Comparison of ENCODE assay signal across 8 cellular contexts in the genomic region with DNA sequence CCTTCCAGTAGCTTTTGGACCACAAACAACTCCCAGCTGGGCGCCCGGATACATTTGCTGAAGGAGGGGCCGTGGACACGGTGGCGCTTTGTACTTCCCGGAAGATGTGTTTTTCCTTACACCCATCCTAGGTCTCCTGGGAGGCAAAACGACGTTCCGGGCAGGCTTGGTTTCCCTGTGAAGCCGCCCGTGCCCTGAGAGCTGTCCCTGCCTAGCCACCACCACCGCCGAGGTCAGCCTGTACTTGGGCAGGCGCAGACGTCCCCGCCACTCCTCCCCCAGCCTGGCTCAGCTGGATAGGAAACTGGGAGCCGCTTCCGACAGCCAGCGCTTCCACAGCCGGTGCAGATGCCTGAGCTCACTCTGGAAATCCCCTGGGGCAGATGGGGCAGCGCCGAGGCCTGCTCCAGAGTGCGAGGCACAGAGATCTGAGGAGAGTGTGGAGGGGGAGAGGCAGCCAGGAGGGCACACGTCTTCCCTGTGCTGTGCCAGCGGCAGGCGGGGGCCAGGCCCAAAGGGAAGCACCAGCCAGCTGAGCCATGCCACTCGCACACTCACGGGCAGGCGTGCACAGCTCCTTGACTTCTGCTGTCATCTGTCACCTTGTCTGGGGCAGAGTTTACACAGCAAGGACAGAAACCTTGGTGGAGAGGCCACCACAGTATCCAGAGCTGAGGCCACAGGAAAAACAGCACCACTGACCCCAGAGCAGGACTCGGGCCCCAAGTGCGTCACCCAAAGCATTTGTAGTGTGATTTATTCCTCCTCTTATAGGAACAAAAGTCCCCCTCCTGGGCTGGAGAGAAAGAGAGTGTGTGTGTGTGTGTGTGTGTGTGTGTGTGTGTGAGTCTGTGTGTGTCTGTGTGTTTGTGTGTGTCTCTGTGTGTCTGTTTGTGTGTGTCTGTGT. TPM values are rescaled to one million over a fixed set of nuclear protein-coding genes. Genes with fewer than 3 reads are reported as not detected.
DNase-seq lines count a peak whose midpoint lies in the region; ATAC-seq, FAIRE-seq and TF ChIP-seq lines count a peak whose summit lies in the region.

No MANE protein-coding gene starts in this region.

- no peaks in the 10 kb centered on the region for H3K9me3 ChIP-seq in HUES48 (ENCODE audit: control insufficient read depth, insufficient read depth, low read length)

- CTCF ChIA-PET in activated CD8-positive, alpha-beta T cell treated with anti-CD3 and anti-CD28 coated beads for 36 hours (lab: Charles Lee), result interaction anchor here (1.2 to 4.7 kb wide), 7 partner anchors 9 to 194 kb away, joined by 3 to 20 read pairs (median 3); partner anchors contain the start of gene AANAT

- no peak for FAIRE-seq in frontal cortex (lab: Jason Lieb, UNC)

- peak overlapping the region; percentile 15 for H3K4me3 Mint-ChIP-seq in activated CD8-positive, alpha-beta T cell treated with anti-CD3 and anti-CD28 coated beads for 36 hours

- no peaks in the 10 kb centered on the region for H3K9me3 Mint-ChIP-seq in activated CD8-positive, alpha-beta T cell treated with anti-CD3 and anti-CD28 coated beads for 36 hours

- H3K4me1 Mint-ChIP-seq in activated CD8-positive, alpha-beta T cell treated with anti-CD3 and anti-CD28 coated beads for 36 hours (ENCODE audit: low read depth), result peaks cover 56% of the 10 kb centered on the region

- POLR2A ChIA-PET in activated CD8-positive, alpha-beta T cell treated with anti-CD3 and anti-CD28 coated beads for 36 hours (lab: Charles Lee), result interaction anchor here (0.9 to 4.3 kb wide), 3 partner anchors 8 to 60 kb away, joined by 3 to 16 read pairs (median 6); no protein-coding TSS in a partner anchor

- peak in 13 of 14 donors; percentile 28 to 78 (median 48) for DNase-seq in C1 segment of cervical spinal cord (lab: John Stamatoyannopoulos, UW)
- no peak for DNase-seq in activated CD8-positive, alpha-beta T cell treated with anti-CD3 and anti-CD28 coated beads for 36 hours
- peak; percentile 56 to 75 for DNase-seq in frontal cortex (ENCODE audit: low spot score in 2 of 2)
- peak in 46 of 56 donors; percentile 12 to 72 (median 46) for DNase-seq in nucleus accumbens (lab: John Stamatoyannopoulos, UW)
- no peak for DNase-seq in GM20000 (ENCODE audit: low spot score)
- DNase-seq in OCI-M2 (lab: John Stamatoyannopoulos, UW; ENCODE audit: unreplicated experiment), result no peak

- peaks cover 35% of the 10 kb centered on the region for H3K4me1 ChIP-seq in HUES48 (ENCODE audit: control insufficient read depth, insufficient read depth, low read length)

- no peaks in the 10 kb centered on the region for H3K27me3 ChIP-seq in HUES48 (ENCODE audit: control insufficient read depth, insufficient read depth, low read length)

- no peak overlapping the region for H3K27ac Mint-ChIP-seq in activated CD8-positive, alpha-beta T cell treated with anti-CD3 and anti-CD28 coated beads for 36 hours

- no peak overlapping the region for H3K9ac ChIP-seq in HUES48 (ENCODE audit: low read depth, low read length)

- H3K36me3 Mint-ChIP-seq in activated CD8-positive, alpha-beta T cell treated with anti-CD3 and anti-CD28 coated beads for 36 hours (ENCODE audit: low read depth), result no peaks in the 10 kb centered on the region

- ATAC-seq in activated CD8-positive, alpha-beta T cell treated with anti-CD3 and anti-CD28 coated beads for 36 hours, result no peak
- ATAC-seq in GM21381 (IDR thresholded peaks at IDR 0.05; ENCODE audit: unreplicated experiment), result no peak

- no peaks in the 10 kb centered on the region for H3K27me3 Mint-ChIP-seq in activated CD8-positive, alpha-beta T cell treated with anti-CD3 and anti-CD28 coated beads for 36 hours

- H3K27ac ChIP-seq in HUES48 (ENCODE audit: low read depth, low read length), result peak overlapping the region; percentile 42

- no peak for TF ChIP-seq CTCF in activated CD8-positive, alpha-beta T cell treated with anti-CD3 and anti-CD28 coated beads for 36 hours (IDR thresholded peaks at IDR 0.05)
- TF ChIP-seq CTCF in GM20000 (IDR thresholded peaks at IDR 0.05; ENCODE audit: extremely low read depth, missing control alignments), result no peak

- intact Hi-C loops in activated CD8-positive, alpha-beta T cell treated with anti-CD3 and anti-CD28 coated beads for 36 hours (cut with micrococcal nuclease), result no loop called here

- no peaks in the 10 kb centered on the region for H3K36me3 ChIP-seq in HUES48 (ENCODE audit: control insufficient read depth, insufficient read depth, low read length)

- no peak overlapping the region for H3K4me3 ChIP-seq in HUES48 (ENCODE audit: low read depth, low read length)

RNA-seq across cellular contexts. Expression of gene RHBDF2, which starts 3.0 kb away (rescaled TPM):
- total RNA-seq in activated CD8-positive, alpha-beta T cell treated with anti-CD3 and anti-CD28 coated beads for 36 hours, result 10 to 100 TPM; 19.9 to 20.4 TPM
- total RNA-seq in frontal cortex, result 1.6 TPM

RNA-seq across cellular contexts. Expression of gene AANAT, which starts 30.8 kb away (rescaled TPM):
- under 1 TPM in 1 of 2 experiments, not detected in 1; 0.34 TPM for total RNA-seq in activated CD8-positive, alpha-beta T cell treated with anti-CD3 and anti-CD28 coated beads for 36 hours
- not detected for total RNA-seq in frontal cortex

RNA-seq across cellular contexts. Expression of gene CYGB, which starts 39.3 kb away (rescaled TPM):
- under 1 TPM in 1 of 2 experiments, not detected in 1; 0.23 TPM for total RNA-seq in activated CD8-positive, alpha-beta T cell treated with anti-CD3 and anti-CD28 coated beads for 36 hours
- 3.3 TPM for total RNA-seq in frontal cortex

RNA-seq across cellular contexts. Expression of gene PRCD, which starts 41.6 kb away (rescaled TPM):
- not detected for total RNA-seq in activated CD8-positive, alpha-beta T cell treated with anti-CD3 and anti-CD28 coated beads for 36 hours
- total RNA-seq in frontal cortex, result 2.4 TPM

RNA-seq across cellular contexts. Expression of gene UBE2O, which starts 45.3 kb away (rescaled TPM):
- 10 to 100 TPM; 36.8 to 39.5 TPM for total RNA-seq in activated CD8-positive, alpha-beta T cell treated with anti-CD3 and anti-CD28 coated beads for 36 hours
- total RNA-seq in frontal cortex, result 37.5 TPM

Comparison
In these comparisons a context has a peak if more than half of its experiments do, and no peak if none do; other contexts are left out.
1. DNase-seq: peak in C1 segment of cervical spinal cord (13 of 14), frontal cortex (2 of 2) and nucleus accumbens (46 of 56); none in activated CD8-positive, alpha-beta T cell treated with anti-CD3 and anti-CD28 coated beads for 36 hours (single experiment), GM20000 (single experiment) and OCI-M2 (single experiment).